Comparison of ENCODE assay signal across 8 cellular contexts in genomic region chr17:65556014-65556909, GRCh38. TPM values are rescaled to one million over a fixed set of nuclear protein-coding genes. Genes with fewer than 3 reads are reported as not detected.
DNase-seq lines count a peak whose midpoint lies in the region; ATAC-seq and TF ChIP-seq lines count a peak whose summit lies in the region.

No MANE protein-coding gene starts in this region.

- H3K4me1 ChIP-seq in SK-N-SH (ENCODE audit: control insufficient read depth in 1 of 2, insufficient read depth in 2 of 2, low read depth in 1 of 2, low read length in 1 of 2): peaks cover 13 to 24% of the 10 kb centered on the region in 2 experiments; a peak in 3 of 4 replicates

- H3K4me3 ChIP-seq in SK-N-SH (ENCODE audit: low read depth in 2 of 2, low read length in 1 of 2): peak overlapping the region in 1 of 2 experiments; percentile 24; a peak in 1 of 4 replicates

- H3F3A ChIP-seq in SK-N-SH (replicated peaks; ENCODE audit: insufficient read depth): peaks cover 12% of the 10 kb centered on the region

- ATAC-seq in GM18517 (IDR thresholded peaks at IDR 0.05; ENCODE audit: unreplicated experiment) (no peak), GM21367 (IDR thresholded peaks at IDR 0.05; ENCODE audit: unreplicated experiment) (no peak)

- H3K4me2 ChIP-seq in SK-N-SH: no peak overlapping the region

- H3K79me2 ChIP-seq in SK-N-SH (ENCODE audit: insufficient read depth): peaks cover 28% of the 10 kb centered on the region; the same call in 1 of the 2 replicates

- H3K27me3 ChIP-seq in SK-N-SH (ENCODE audit: insufficient read depth): no peaks in the 10 kb centered on the region

- H3K9me3 ChIP-seq in SK-N-SH: no peaks in the 10 kb centered on the region

- H2AFZ ChIP-seq in SK-N-SH (ENCODE audit: low read depth): no peak overlapping the region

- peaks cover 27% of the 10 kb centered on the region for H4K20me1 ChIP-seq in SK-N-SH (ENCODE audit: insufficient read depth)

- no peaks in the 10 kb centered on the region for H3K9me2 ChIP-seq in SK-N-SH

- H3K27ac ChIP-seq in SK-N-SH (ENCODE audit: low read depth in 2 of 2, low read length in 1 of 2): no peak overlapping the region

- H3K9ac ChIP-seq in SK-N-SH: no peak overlapping the region

- POLR2A ChIA-PET in GM10248 (lab: Yijun Ruan, JAX): no interaction called here
- POLR2A ChIA-PET in SK-N-SH (lab: Yijun Ruan, JAX): no interaction called here

- TF ChIP-seq EP300 in SK-N-SH (IDR thresholded peaks at IDR 0.05; ENCODE audit: borderline replicate concordance in 1 of 2, low read depth in 1 of 2, low read length in 1 of 2): no peak

- TF ChIP-seq RAD21 in SK-N-SH (IDR thresholded peaks at IDR 0.05; ENCODE audit: low read length): peak; percentile 74

- 90% methylated on average over 17 of the region's 17 CpGs for WGBS in SK-N-SH (ENCODE audit: low lambda C conversion rate)

- CTCF ChIA-PET in GM10248 (lab: Yijun Ruan, JAX) (interaction anchor here (0.8 to 3.0 kb wide), 12 partner anchors 10 to 354 kb away, joined by 3 to 11 read pairs (median 4); no protein-coding TSS in a partner anchor), SK-N-SH (lab: Yijun Ruan, JAX) (interaction anchor here (0.6 to 5.1 kb wide), 50 partner anchors 8 to 629 kb away, joined by 3 to 73 read pairs (median 4); no protein-coding TSS in a partner anchor)

- peaks cover 0 to 16% of the 10 kb centered on the region in 2 experiments for H3K36me3 ChIP-seq in SK-N-SH (replicated peaks in 1 of 2; ENCODE audit: control insufficient read depth in 1 of 2, insufficient read depth in 2 of 2, low read length in 1 of 2)

- DNase-seq in GM10248 (ENCODE audit: extremely low spot score) (peak; percentile 72), HuH-7 (ENCODE audit: low spot score) (peak; percentile 77), SK-N-SH (peak; percentile 81), hepatic stellate cell (ENCODE audit: low spot score) (peak; percentile 55), retina (peak; percentile 79)
- peak; percentile 82 for DNase-seq in activated naive CD8-positive, alpha-beta T cell treated with anti-CD3 and anti-CD28 coated beads, Interleukin-2, amount 50 U/mL, for 16 hours (ENCODE audit: low read depth, low spot score)

- peak; percentile 56 for TF ChIP-seq CTCF in GM10248 (IDR thresholded peaks at IDR 0.05; ENCODE audit: control extremely low read depth, extremely low read depth, low read depth, missing control alignments)
- TF ChIP-seq CTCF in SK-N-SH (IDR thresholded peaks at IDR 0.05): peak; percentile 95

TF ChIP-seq in SK-N-SH, 30 proteins besides CTCF, POLR2A, EP300 and RAD21:
- TF ChIP-seq CHD2 (IDR thresholded peaks at IDR 0.05; ENCODE audit: low read length, partially characterized antibody) (peak; percentile 34), SIN3A (IDR thresholded peaks at IDR 0.05; ENCODE audit: borderline replicate concordance, low read depth, low read length) (no peak), SMC3 (IDR thresholded peaks at IDR 0.05; ENCODE audit: low read depth, low read length) (peak; percentile 86), RCOR1 (IDR thresholded peaks at IDR 0.05; ENCODE audit: low read length) (0 out of 2 replicates have a peak, but pooled peaks have one; percentile 31), PBX3 (IDR thresholded peaks at IDR 0.05) (no peak)

RNA-seq across cellular contexts. Expression of gene AXIN2, which starts 5.2 kb away (rescaled TPM):
- polyA plus RNA-seq in SK-N-SH (2012; rRNA removed): 7.9 and 8.3 TPM in 2 replicates
- 5.4 and 7.0 TPM in 2 replicates for polyA plus RNA-seq in SK-N-SH (2012; cell fraction: cytosol; rRNA removed)
- 17.8 and 19.1 TPM in 2 replicates for polyA plus RNA-seq in SK-N-SH (2012; cell fraction: nucleus; rRNA removed)
